ENCODE assay signal across 8 cellular contexts in the genomic region with DNA sequence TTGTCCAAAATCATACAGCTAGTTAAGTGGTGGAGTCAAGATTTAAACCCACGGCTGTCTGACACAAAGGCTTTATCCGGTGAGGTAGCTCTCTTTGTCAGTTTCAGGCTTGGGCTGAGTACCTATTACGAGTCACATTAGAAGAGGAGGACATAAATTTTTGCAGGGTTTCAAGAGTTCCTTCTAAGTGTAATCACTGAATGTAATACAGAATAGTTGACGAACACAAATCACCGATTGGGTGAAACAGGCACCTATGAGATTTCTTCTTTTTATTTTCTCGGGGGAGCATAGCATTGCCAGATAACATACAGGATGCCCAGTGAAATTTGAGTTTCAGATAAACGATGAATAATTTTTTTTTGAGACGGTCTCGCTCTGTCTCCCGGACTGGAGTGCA. TPM values are rescaled to one million over a fixed set of nuclear protein-coding genes. Genes with fewer than 3 reads are reported as not detected.
A peak's percentile ranks its signal among the peaks of the same experiment; 100 is the strongest.
DNase-seq lines count a peak whose midpoint lies in the region; ATAC-seq and TF ChIP-seq lines count a peak whose summit lies in the region.

No MANE protein-coding gene starts in this region.

- H3K36me3 ChIP-seq in CD8-positive, alpha-beta T cell (ENCODE audit: insufficient read depth, low read length), result no peaks in the 10 kb centered on the region
- H3K36me3 ChIP-seq in ectodermal cell (ENCODE audit: control insufficient read depth, insufficient read depth, low read length), result no peaks in the 10 kb centered on the region

- peaks cover 10% of the 10 kb centered on the region for H3K4me1 ChIP-seq in CD8-positive, alpha-beta T cell (ENCODE audit: insufficient read depth, low read length)
- H3K4me1 ChIP-seq in ectodermal cell (ENCODE audit: control insufficient read depth, insufficient read depth, low read length), result peaks cover 6% of the 10 kb centered on the region

- CTCF ChIA-PET in CD8-positive, alpha-beta T cell (lab: Charles Lee), result interaction anchor here (0.8 to 1.8 kb wide), 4 partner anchors 13 to 156 kb away, joined by 3 to 9 read pairs (median 4); no protein-coding TSS in a partner anchor

- intact Hi-C loops in CD8-positive, alpha-beta T cell (cut with DNase I, micrococcal nuclease), result loop anchor here (2.0 to 10.0 kb wide), 3 partner anchors 143 to 331 kb away; partner anchors contain the start of genes PSMB4 (in 1 of the 2) and SETDB1 (in 1 of the 2)

- no peak for DNase-seq in CD8-positive, alpha-beta T cell
- DNase-seq in NAMALWA (ENCODE audit: low spot score) (peak; percentile 61), neural crest cell (ENCODE audit: low read depth, low spot score) (no peak), NCI-H446 (lab: John Stamatoyannopoulos, UW) (no peak)
- DNase-seq in stimulated activated CD4-positive, alpha-beta T cell treated with anti-CD3 and anti-CD28 coated beads, Interleukin-2, amount 100 ng/mL, for 48 hours, result no peak

- WGBS in ectodermal cell, 2 experiments, result 64 to 65% methylated on average over 10 of the region's 10 CpGs

- peak overlapping the region; percentile 98 for H3K4me3 Mint-ChIP-seq in CD8-positive, alpha-beta T cell
- peak overlapping the region; percentile 98 for H3K4me3 Mint-ChIP-seq in neural crest cell

- H3K9me3 ChIP-seq in CD8-positive, alpha-beta T cell (ENCODE audit: low read length), result no peaks in the 10 kb centered on the region
- H3K9me3 ChIP-seq in ectodermal cell (ENCODE audit: control insufficient read depth, low read length), result no peaks in the 10 kb centered on the region

- H3K27me3 Mint-ChIP-seq in CD8-positive, alpha-beta T cell (ENCODE audit: low read depth), result no peaks in the 10 kb centered on the region
- H3K27me3 Mint-ChIP-seq in neural crest cell (ENCODE audit: low read depth), result peaks cover 4% of the 10 kb centered on the region

- H3K36me3 Mint-ChIP-seq in CD8-positive, alpha-beta T cell, result peaks cover 20% of the 10 kb centered on the region
- H3K36me3 Mint-ChIP-seq in neural crest cell (ENCODE audit: low read depth), result peaks cover 6% of the 10 kb centered on the region

- H3K27ac Mint-ChIP-seq in CD8-positive, alpha-beta T cell, result peak overlapping the region; percentile 98
- peak overlapping the region; percentile 97 for H3K27ac Mint-ChIP-seq in neural crest cell (ENCODE audit: unreplicated experiment)

- ATAC-seq in CD8-positive, alpha-beta T cell, result no peak
- no peak for ATAC-seq in HG03342 (IDR thresholded peaks at IDR 0.05; ENCODE audit: unreplicated experiment)
- ATAC-seq in HG02840 (IDR thresholded peaks at IDR 0.05; ENCODE audit: low FRiP score, unreplicated experiment), result no peak

- H3K4me1 Mint-ChIP-seq in CD8-positive, alpha-beta T cell (ENCODE audit: low read depth), result peaks cover 35% of the 10 kb centered on the region
- H3K4me1 Mint-ChIP-seq in neural crest cell, result peaks cover 29% of the 10 kb centered on the region

- peak overlapping the region; percentile 53 for H3K27ac ChIP-seq in CD8-positive, alpha-beta T cell (ENCODE audit: low read depth, low read length)
- peak overlapping the region; percentile 66 for H3K27ac ChIP-seq in ectodermal cell (ENCODE audit: insufficient read depth, low read depth, low read length, poor library complexity, severe bottlenecking)

- POLR2A ChIA-PET in CD8-positive, alpha-beta T cell (lab: Charles Lee), result interaction anchor here (0.9 kb wide), 1 partner anchor 26 kb away, joined by 4 read pairs; no protein-coding TSS in a partner anchor

- peak overlapping the region; percentile 66 for H3K4me3 ChIP-seq in CD8-positive, alpha-beta T cell (ENCODE audit: low read depth, low read length)
- peak overlapping the region; percentile 77 for H3K4me3 ChIP-seq in ectodermal cell (ENCODE audit: insufficient read depth, low read depth, low read length)

- H3K27me3 ChIP-seq in CD8-positive, alpha-beta T cell (ENCODE audit: insufficient read depth, low read length), result no peaks in the 10 kb centered on the region
- H3K27me3 ChIP-seq in ectodermal cell (ENCODE audit: control insufficient read depth, insufficient read depth, low read length, poor library complexity, severe bottlenecking), result no peaks in the 10 kb centered on the region

- no peak for TF ChIP-seq CTCF in CD8-positive, alpha-beta T cell (IDR thresholded peaks at IDR 0.05)
- no peak for TF ChIP-seq CTCF in neural crest cell (conservative IDR thresholded peaks at IDR 0.05)

- H3K9me3 Mint-ChIP-seq in CD8-positive, alpha-beta T cell, result no peaks in the 10 kb centered on the region
- peaks cover 7% of the 10 kb centered on the region for H3K9me3 Mint-ChIP-seq in neural crest cell

RNA-seq across cellular contexts. Expression of gene PSMD4, which starts 0.8 kb away (rescaled TPM):
- 10 to 100 TPM; 55.1 to 56.7 TPM for total RNA-seq in CD8-positive, alpha-beta T cell
- polyA plus RNA-seq in ectodermal cell (2013, experiment 1 of 4), result 189 TPM
- polyA plus RNA-seq in ectodermal cell (2013, experiment 2 of 4), result 174 TPM
- polyA plus RNA-seq in ectodermal cell (2013, experiment 3 of 4), result 151 TPM
- 169 TPM for polyA plus RNA-seq in ectodermal cell (2013, experiment 4 of 4)
- total RNA-seq in neural crest cell, result 209 and 214 TPM in 2 replicates

RNA-seq across cellular contexts. Expression of gene ZNF687, which starts 26.7 kb away (rescaled TPM):
- total RNA-seq in CD8-positive, alpha-beta T cell, result 10 to 100 TPM; 34.0 to 36.3 TPM
- 32.5 TPM for polyA plus RNA-seq in ectodermal cell (2013, experiment 1 of 4)
- 43.5 TPM for polyA plus RNA-seq in ectodermal cell (2013, experiment 2 of 4)
- polyA plus RNA-seq in ectodermal cell (2013, experiment 3 of 4), result 30.0 TPM
- polyA plus RNA-seq in ectodermal cell (2013, experiment 4 of 4), result 35.0 TPM
- total RNA-seq in neural crest cell, result 34.9 and 39.9 TPM in 2 replicates

RNA-seq across cellular contexts. Expression of gene PIP5K1A, which starts 57.0 kb away (rescaled TPM):
- 10 to 100 TPM; 37.2 to 48.2 TPM for total RNA-seq in CD8-positive, alpha-beta T cell
- 93.4 TPM for polyA plus RNA-seq in ectodermal cell (2013, experiment 1 of 4)
- 96.9 TPM for polyA plus RNA-seq in ectodermal cell (2013, experiment 2 of 4)
- 69.3 TPM for polyA plus RNA-seq in ectodermal cell (2013, experiment 3 of 4)
- polyA plus RNA-seq in ectodermal cell (2013, experiment 4 of 4), result 79.6 TPM
- total RNA-seq in neural crest cell, result 88.7 and 96.2 TPM in 2 replicates
